ENCODE assay signal across 10 cellular contexts in genomic region chr14:54486685-54487084, GRCh38. TPM values are rescaled to one million over a fixed set of nuclear protein-coding genes. Genes with fewer than 3 reads are reported as not detected.
DNase-seq lines count a peak whose midpoint lies in the region; ATAC-seq and TF ChIP-seq lines count a peak whose summit lies in the region.
"Had no signal": no experiment of that assay in that cellular context is flagged by ENCODE, and none has a peak within 500 bp of the region (broad histone marks: within the 10 kb centered on the region; RNA-seq: fewer than 3 reads in every experiment).

No MANE protein-coding gene starts in this region.

- H3K36me3 ChIP-seq in breast epithelium (no peaks in the 10 kb centered on the region), A673 (ENCODE audit: insufficient read depth, low read length, poor library complexity, severe bottlenecking) (peaks cover 17% of the 10 kb centered on the region)

- H3K27me3 Mint-ChIP-seq in MCF 10A (ENCODE audit: insufficient read depth, unreplicated experiment) (no peaks in the 10 kb centered on the region), T-cell (no peaks in the 10 kb centered on the region)
- no peaks in the 10 kb centered on the region for H3K27me3 Mint-ChIP-seq in stimulated activated naive CD8-positive, alpha-beta T cell treated with anti-CD3 and anti-CD28 coated beads, Interleukin-15, amount 100 ng/mL, for 72 hours

- peak overlapping the region; percentile 73 for H3K4me3 Mint-ChIP-seq in MCF 10A (ENCODE audit: unreplicated experiment)
- peak overlapping the region; percentile 83 to 95 (median 89) for H3K4me3 Mint-ChIP-seq in T-cell
- peak overlapping the region; percentile 76 to 94 for H3K4me3 Mint-ChIP-seq in stimulated activated naive CD8-positive, alpha-beta T cell treated with anti-CD3 and anti-CD28 coated beads, Interleukin-15, amount 100 ng/mL, for 72 hours

- H3K27ac ChIP-seq in breast epithelium: no peak overlapping the region
- no peak overlapping the region for H3K27ac ChIP-seq in A673 (ENCODE audit: low read depth, low read length, poor library complexity, severe bottlenecking)
- H3K27ac ChIP-seq: dorsolateral prefrontal cortex had no signal

- CTCF ChIA-PET in MCF 10A (lab: Yijun Ruan, JAX): interaction anchor here (0.5 to 2.8 kb wide), 6 partner anchors 24 to 1349 kb away, joined by 3 to 20 read pairs (median 6); partner anchors contain the start of genes CGRRF1 and SAMD4A
- CTCF ChIA-PET in T-cell (lab: Charles Lee): interaction anchor here (0.6 to 1.7 kb wide), 2 partner anchors 23 to 603 kb away, joined by 4 to 8 read pairs; partner anchors contain the start of gene CGRRF1 (in 1 of the 2)
- CTCF ChIA-PET in A673 (lab: Charles Lee): no interaction called here

- H3K36me3 Mint-ChIP-seq in MCF 10A (ENCODE audit: insufficient read depth, unreplicated experiment): peaks cover 24% of the 10 kb centered on the region
- peaks cover 9% of the 10 kb centered on the region for H3K36me3 Mint-ChIP-seq in T-cell

- no TSS peak for BruUV-seq in MCF 10A (replicated peaks; lab: Mats Ljungman, UMichigan)
- no TSS peak for BruUV-seq in A673 (replicated peaks; lab: Mats Ljungman, UMichigan)

- no peaks in the 10 kb centered on the region for H3K9me3 ChIP-seq in breast epithelium
- H3K9me3 ChIP-seq in A673 (ENCODE audit: low read depth, low read length, poor library complexity, severe bottlenecking): no peaks in the 10 kb centered on the region

- ATAC-seq in T-cell (replicated peaks in 1 of 4): no peak
- ATAC-seq in stimulated activated naive CD8-positive, alpha-beta T cell treated with anti-CD3 and anti-CD28 coated beads, Interleukin-15, amount 100 ng/mL, for 72 hours: no peak

- no peak for TF ChIP-seq POLR2A in breast epithelium (IDR thresholded peaks at IDR 0.05)

- no peaks in the 10 kb centered on the region for H3K27me3 ChIP-seq in breast epithelium
- no peaks in the 10 kb centered on the region for H3K27me3 ChIP-seq in A673 (replicated peaks; ENCODE audit: insufficient read depth, low read depth, low read length, poor library complexity)
- H3K27me3 ChIP-seq: dorsolateral prefrontal cortex had no signal

- TF ChIP-seq CTCF in MCF 10A (IDR thresholded peaks at IDR 0.05; ENCODE audit: unreplicated experiment) (no peak), breast epithelium (IDR thresholded peaks at IDR 0.05) (no peak), epithelial cell of esophagus (IDR thresholded peaks at IDR 0.05; ENCODE audit: insufficient read depth, low read depth, low read length, missing control alignments) (no peak), A673 (conservative IDR thresholded peaks at IDR 0.05; ENCODE audit: low read depth, low read length) (no peak)

- H3K27ac Mint-ChIP-seq in MCF 10A (ENCODE audit: low read depth, unreplicated experiment) (no peak overlapping the region), T-cell (peak overlapping the region; percentile 47 to 81)
- no peak overlapping the region for H3K27ac Mint-ChIP-seq in stimulated activated naive CD8-positive, alpha-beta T cell treated with anti-CD3 and anti-CD28 coated beads, Interleukin-15, amount 100 ng/mL, for 72 hours

- POLR2A ChIA-PET in MCF 10A (lab: Yijun Ruan, JAX) (interaction anchor here (1.0 to 6.8 kb wide), 7 partner anchors 13 to 79 kb away, joined by 3 to 100 read pairs (median 20); partner anchors contain the start of genes CNIH1 and SAMD4A), T-cell (lab: Charles Lee) (interaction anchor here in 1 of 2 donors (0.5 to 4.7 kb wide), 3 partner anchors 23 to 290 kb away, joined by 3 to 27 read pairs (median 3); partner anchors contain the start of gene CGRRF1), A673 (lab: Charles Lee; ENCODE audit: low non-redundant PET) (no interaction called here)

- H3K9me3 Mint-ChIP-seq in MCF 10A (ENCODE audit: unreplicated experiment): no peaks in the 10 kb centered on the region
- no peaks in the 10 kb centered on the region for H3K9me3 Mint-ChIP-seq in T-cell
- no peaks in the 10 kb centered on the region for H3K9me3 Mint-ChIP-seq in stimulated activated naive CD8-positive, alpha-beta T cell treated with anti-CD3 and anti-CD28 coated beads, Interleukin-15, amount 100 ng/mL, for 72 hours

- DNase-seq in MCF 10A (ENCODE audit: unreplicated experiment) (no peak), breast epithelium (ENCODE audit: low spot score in 2 of 2) (no peak), T-cell (no peak), epithelial cell of esophagus (ENCODE audit: low read depth) (peak; percentile 37), NCI-H1048 (lab: John Stamatoyannopoulos, UW) (no peak), A673 (ENCODE audit: low spot score) (no peak), retina (no peak)
- no peak for DNase-seq in stimulated activated naive CD8-positive, alpha-beta T cell treated with anti-CD3 and anti-CD28 coated beads, Interleukin-15, amount 100 ng/mL, for 72 hours
- DNase-seq: dorsolateral prefrontal cortex, NCI-H226 had no signal

- H3K4me1 ChIP-seq in breast epithelium (no peaks in the 10 kb centered on the region), A673 (ENCODE audit: insufficient read depth, low read length, poor library complexity, severe bottlenecking) (peaks cover 47% of the 10 kb centered on the region)

- H3K4me3 ChIP-seq in breast epithelium (no peak overlapping the region), epithelial cell of esophagus (ENCODE audit: low read length) (no peak overlapping the region), A673 (ENCODE audit: low read depth, low read length, poor library complexity, severe bottlenecking) (no peak overlapping the region)

- intact Hi-C loops in MCF 10A (cut with micrococcal nuclease) (no loop called here), breast epithelium (cut with DNase I; ENCODE audit: low total_unique reads) (no loop called here), A673 (cut with micrococcal nuclease; ENCODE audit: unreplicated experiment) (no loop called here)

- peaks cover 39% of the 10 kb centered on the region for H3K4me1 Mint-ChIP-seq in MCF 10A (ENCODE audit: insufficient read depth, unreplicated experiment)
- H3K4me1 Mint-ChIP-seq in T-cell: peaks cover 64 to 75% (median 74%) of the 10 kb centered on the region in 3 donors
- H3K4me1 Mint-ChIP-seq in stimulated activated naive CD8-positive, alpha-beta T cell treated with anti-CD3 and anti-CD28 coated beads, Interleukin-15, amount 100 ng/mL, for 72 hours: peaks cover 63% of the 10 kb centered on the region

RNA-seq across cellular contexts. Expression of gene GMFB, which starts 2.1 kb away (rescaled TPM):
- 53.3 and 65.0 TPM in 2 replicates for total RNA-seq in MCF 10A (2022)
- total RNA-seq in breast epithelium: 10 to 100 TPM; 43.3 to 82.5 (median 64.6) TPM
- 10 to 100 TPM; 26.2 to 33.0 (median 27.8) TPM for total RNA-seq in T-cell
- total RNA-seq in A673 (2021): 62.1 and 76.8 TPM in 2 replicates

RNA-seq across cellular contexts. Expression of gene CGRRF1, which starts 23.0 kb away (rescaled TPM):
- total RNA-seq in MCF 10A (2022) (17.5 and 22.3 TPM in 2 replicates), breast epithelium (10 to 100 TPM; 21.0 to 25.5 (median 23.6) TPM), T-cell (10 to 100 TPM; 14.2 to 28.0 (median 14.9) TPM), A673 (2021) (11.2 and 15.6 TPM in 2 replicates)

RNA-seq across cellular contexts. Expression of gene CNIH1, which starts 45.5 kb away (rescaled TPM):
- total RNA-seq in MCF 10A (2022): 217 and 228 TPM in 2 replicates
- 100 to 1,000 TPM; 120 to 200 (median 146) TPM for total RNA-seq in breast epithelium
- total RNA-seq in T-cell: 10 to 100 TPM; 39.1 to 52.7 (median 42.1) TPM
- total RNA-seq in A673 (2021): 151 and 170 TPM in 2 replicates

Comparison
In these comparisons a context has a peak if more than half of its experiments do, and no peak if none do; other contexts are left out.
1. H3K27ac Mint-ChIP-seq: peak in T-cell (2 of 2); none in MCF 10A (single experiment) and stimulated activated naive CD8-positive, alpha-beta T cell treated with anti-CD3 and anti-CD28 coated beads, Interleukin-15, amount 100 ng/mL, for 72 hours (0 of 2).
2. Peak in every context shown above with its lines, with median percentiles within 50 percentile points of each other: H3K4me3 Mint-ChIP-seq.